ENCODE assay signal across 8 cellular contexts in genomic region chr13:111344471-111345191, GRCh38. TPM values are rescaled to one million over a fixed set of nuclear protein-coding genes. Genes with fewer than 3 reads are reported as not detected.
DNase-seq lines count a peak whose midpoint lies in the region; ATAC-seq, FAIRE-seq and TF ChIP-seq lines count a peak whose summit lies in the region.

No MANE protein-coding gene starts in this region.

- peak; percentile 98 for ATAC-seq in HepG2
- no peak for ATAC-seq in right lobe of liver
- no peak for ATAC-seq in GM21723 (IDR thresholded peaks at IDR 0.05; ENCODE audit: unreplicated experiment)
- ATAC-seq in GM21367 (IDR thresholded peaks at IDR 0.05; ENCODE audit: unreplicated experiment): no peak

- H3K4me3 ChIP-seq in HepG2 (replicated peaks in 1 of 3; ENCODE audit: insufficient read depth in 1 of 3, low read depth in 2 of 3, low read length in 3 of 3) (no peak overlapping the region), right lobe of liver (no peak overlapping the region), OCI-LY3 (ENCODE audit: low read length) (no peak overlapping the region), cardiac muscle cell (no peak overlapping the region), OCI-LY7 (ENCODE audit: low read depth, low read length, poor library complexity, severe bottlenecking) (no peak overlapping the region)

- no peaks in the 10 kb centered on the region for H3K36me3 ChIP-seq in HepG2 (replicated peaks in 1 of 2; ENCODE audit: control insufficient read depth in 1 of 2, insufficient read depth in 2 of 2, low read length in 2 of 2)
- no peaks in the 10 kb centered on the region for H3K36me3 ChIP-seq in right lobe of liver
- no peaks in the 10 kb centered on the region for H3K36me3 ChIP-seq in OCI-LY3 (replicated peaks; ENCODE audit: low read depth, low read length)
- no peaks in the 10 kb centered on the region for H3K36me3 ChIP-seq in cardiac muscle cell
- no peaks in the 10 kb centered on the region for H3K36me3 ChIP-seq in OCI-LY7 (ENCODE audit: insufficient read depth, low read length)

- no peak overlapping the region for H2AFZ ChIP-seq in HepG2 (ENCODE audit: low read length)
- H2AFZ ChIP-seq in OCI-LY3 (ENCODE audit: low read depth, low read length): no peak overlapping the region
- H2AFZ ChIP-seq in OCI-LY7 (ENCODE audit: low read length): no peak overlapping the region

- H3K9me2 ChIP-seq in OCI-LY7 (ENCODE audit: insufficient read depth, low read length): no peaks in the 10 kb centered on the region

- BruUV-seq in HepG2 (replicated peaks; lab: Mats Ljungman, UMichigan) (no TSS peak), OCI-LY7 (replicated peaks; lab: Mats Ljungman, UMichigan) (no TSS peak)

- POLR2A ChIA-PET in HepG2 (lab: Yijun Ruan, JAX) (no interaction called here), OCI-LY7 (lab: Charles Lee) (no interaction called here)

- TF ChIP-seq EP300 in HepG2 (IDR thresholded peaks at IDR 0.05; ENCODE audit: low read depth in 2 of 2, low read length in 2 of 2) (no peak), HepG2 (CRISPR knock-in tag; IDR thresholded peaks at IDR 0.05; ENCODE audit: borderline replicate concordance) (no peak)

- TF ChIP-seq POLR2A in HepG2 (IDR thresholded peaks at IDR 0.05; ENCODE audit: insufficient read depth in 1 of 2, low read depth in 2 of 2, low read length in 2 of 2) (no peak), right lobe of liver (IDR thresholded peaks at IDR 0.05) (no peak)

- CTCF ChIA-PET in HepG2 (lab: Yijun Ruan, JAX; ENCODE audit: low intra/inter-chr PET ratio, low total read pairs) (no interaction called here), OCI-LY7 (lab: Charles Lee; ENCODE audit: unreplicated experiment) (no interaction called here)

- H3K27me3 ChIP-seq in HepG2 (ENCODE audit: control insufficient read depth in 1 of 2, insufficient read depth in 2 of 2, low read length in 2 of 2): peaks cover 0 to 2% of the 10 kb centered on the region in 2 experiments; a peak in 1 of 5 replicates
- no peaks in the 10 kb centered on the region for H3K27me3 ChIP-seq in right lobe of liver
- no peaks in the 10 kb centered on the region for H3K27me3 ChIP-seq in OCI-LY3 (ENCODE audit: low read depth, low read length)
- no peaks in the 10 kb centered on the region for H3K27me3 ChIP-seq in cardiac muscle cell

- no peak for TF ChIP-seq RAD21 in HepG2 (CRISPR knock-in tag; IDR thresholded peaks at IDR 0.05)

- in situ Hi-C loops in HepG2 (cut with HindIII; ENCODE audit: extremely low pct_ligation_motif_present, low pct_unique_long_range_greater_than_20kb): no loop called here

- no peaks in the 10 kb centered on the region for H3K79me2 ChIP-seq in HepG2 (ENCODE audit: insufficient read depth, low read length)
- no peaks in the 10 kb centered on the region for H3K79me2 ChIP-seq in OCI-LY3 (ENCODE audit: low read length)
- no peaks in the 10 kb centered on the region for H3K79me2 ChIP-seq in OCI-LY7 (ENCODE audit: insufficient read depth, low read depth, low read length)

- H3K27ac ChIP-seq in HepG2 (ENCODE audit: extremely low read length, insufficient read depth, low read length) (no peak overlapping the region), right lobe of liver (no peak overlapping the region), OCI-LY3 (ENCODE audit: low read length) (no peak overlapping the region), cardiac muscle cell (no peak overlapping the region), OCI-LY7 (ENCODE audit: low read depth, low read length, poor library complexity, severe bottlenecking) (no peak overlapping the region)

- DNase-seq in HepG2 (ENCODE audit: low spot score) (peak; percentile 20), right lobe of liver (no peak), cardiac muscle cell (ENCODE audit: low read depth in 1 of 2, low spot score in 1 of 2) (peak; percentile 24 to 86), OCI-LY7 (ENCODE audit: low spot score) (no peak), activated gamma-delta T cell treated with Interleukin-2 at 50 U/mL for 16 hours (no peak)

- no peaks in the 10 kb centered on the region for H3K4me1 ChIP-seq in HepG2 (ENCODE audit: insufficient read depth, low read length)
- H3K4me1 ChIP-seq in right lobe of liver: no peaks in the 10 kb centered on the region
- no peaks in the 10 kb centered on the region for H3K4me1 ChIP-seq in OCI-LY3 (ENCODE audit: low read length)
- no peaks in the 10 kb centered on the region for H3K4me1 ChIP-seq in cardiac muscle cell (ENCODE audit: low read depth)
- H3K4me1 ChIP-seq in OCI-LY7 (ENCODE audit: insufficient read depth, low read length, poor library complexity, severe bottlenecking): no peaks in the 10 kb centered on the region

- H3K4me2 ChIP-seq in HepG2 (ENCODE audit: low read depth, low read length) (no peak overlapping the region), OCI-LY3 (ENCODE audit: low read length) (no peak overlapping the region), OCI-LY7 (ENCODE audit: low read length) (no peak overlapping the region)

- intact Hi-C loops in HepG2 (cut with micrococcal nuclease; ENCODE audit: unreplicated experiment): no loop called here
- intact Hi-C loops in right lobe of liver (cut with DNase I): no loop called here
- intact Hi-C loops in OCI-LY7 (cut with micrococcal nuclease; ENCODE audit: unreplicated experiment): no loop called here

- H4K20me1 ChIP-seq in HepG2 (ENCODE audit: insufficient read depth, low read length) (no peaks in the 10 kb centered on the region), OCI-LY3 (ENCODE audit: insufficient read depth, low read length) (no peaks in the 10 kb centered on the region), OCI-LY7 (ENCODE audit: insufficient read depth, low read length) (no peaks in the 10 kb centered on the region)

- peak; percentile 55 for TF ChIP-seq CTCF in HepG2 (CRISPR knock-in tag; IDR thresholded peaks at IDR 0.05)
- no peak for TF ChIP-seq CTCF in right lobe of liver (IDR thresholded peaks at IDR 0.05)
- peak; percentile 22; the same call in 1 of the 2 replicates for TF ChIP-seq CTCF in OCI-LY3 (IDR thresholded peaks at IDR 0.05; ENCODE audit: low read depth, low read length)
- TF ChIP-seq CTCF in cardiac muscle cell (IDR thresholded peaks at IDR 0.05; ENCODE audit: low read depth, low read length): peak; percentile 41
- no peak for TF ChIP-seq CTCF in OCI-LY7 (conservative IDR thresholded peaks at IDR 0.05; ENCODE audit: low read length)

- 67% methylated on average over 19 of the region's 25 CpGs for WGBS in HepG2 (ENCODE audit: low lambda C conversion rate)
- 83% methylated on average over 7 of the region's 25 CpGs for WGBS in right lobe of liver (ENCODE audit: insufficient coverage, low coverage, low lambda C conversion rate, missing lambda C conversion rate)

- FAIRE-seq in HepG2 (lab: Jason Lieb, UNC): peak; percentile 15

- no peak overlapping the region for H3K9ac ChIP-seq in HepG2 (ENCODE audit: insufficient read depth, low read depth, low read length)
- H3K9ac ChIP-seq in OCI-LY3 (ENCODE audit: low read length): no peak overlapping the region

- no peaks in the 10 kb centered on the region for H3K9me3 ChIP-seq in HepG2 (ENCODE audit: low read length)
- no peaks in the 10 kb centered on the region for H3K9me3 ChIP-seq in right lobe of liver
- H3K9me3 ChIP-seq in OCI-LY3 (ENCODE audit: insufficient read depth, low read length): no peaks in the 10 kb centered on the region
- no peaks in the 10 kb centered on the region for H3K9me3 ChIP-seq in cardiac muscle cell (ENCODE audit: low read depth)
- no peaks in the 10 kb centered on the region for H3K9me3 ChIP-seq in OCI-LY7 (ENCODE audit: low read length)

TF ChIP-seq in HepG2, 621 proteins besides CTCF, POLR2A, EP300 and RAD21 (continues in another document):
- TF ChIP-seq CBX2 (IDR thresholded peaks at IDR 0.05; ENCODE audit: low read depth, low read length) (no peak), CBX2 (CRISPR knock-in tag; IDR thresholded peaks at IDR 0.05; ENCODE audit: low read depth) (no peak), MYNN (CRISPR knock-in tag; IDR thresholded peaks at IDR 0.05; ENCODE audit: low read depth) (no peak), XRCC5 (optimal IDR thresholded peaks at IDR 0.05; ENCODE audit: low read length) (peak; percentile 40), ZNF776 (CRISPR knock-in tag; IDR thresholded peaks at IDR 0.05) (no peak), KLF15 (CRISPR knock-in tag; IDR thresholded peaks at IDR 0.05; ENCODE audit: borderline replicate concordance) (no peak), STAG1 (CRISPR knock-in tag; IDR thresholded peaks at IDR 0.05) (peak; percentile 38), ZNF282 (IDR thresholded peaks at IDR 0.05; ENCODE audit: partially characterized antibody) (no peak), ZNF589 (CRISPR knock-in tag; conservative IDR thresholded peaks at IDR 0.05) (no peak), ZNF562 (CRISPR knock-in tag; IDR thresholded peaks at IDR 0.05; ENCODE audit: borderline replicate concordance) (no peak)

RNA-seq across cellular contexts. Expression of gene TEX29, which starts 24.2 kb away (rescaled TPM):
- 0.22 TPM in 1 of 2 replicates, not detected in the other for total RNA-seq in HepG2 (2016; rRNA removed; fragmentation: Illumina TruSeq; extraction: Trizol)
- 0.71 TPM in 1 of 2 replicates, not detected in the other for total RNA-seq in HepG2 (2016; cell fraction: cytosol; rRNA removed; fragmentation: Illumina TruSeq; extraction: Trizol; ENCODE audit: low read depth)
- not detected in 2 replicates for total RNA-seq in HepG2 (2016; cell fraction: insoluble cytoplasmic fraction; rRNA removed; fragmentation: Illumina TruSeq; extraction: Trizol)
- total RNA-seq in HepG2 (2016; cell fraction: membrane; rRNA removed; fragmentation: Illumina TruSeq; extraction: Trizol): not detected in 2 replicates
- total RNA-seq in HepG2 (2016; cell fraction: nucleus; rRNA removed; fragmentation: Illumina TruSeq; extraction: Trizol): 1.2 TPM in 1 of 2 replicates, not detected in the other
- 0.12 and 0.34 TPM in 2 replicates for polyA plus RNA-seq in HepG2 (2011; rRNA removed)
- 0.10 and 0.12 TPM in 2 replicates for polyA plus RNA-seq in HepG2 (2011; cell fraction: cytosol; rRNA removed)
- polyA plus RNA-seq in HepG2 (2011; cell fraction: nucleus; rRNA removed): 0.62 and 1.8 TPM in 2 replicates
- polyA plus RNA-seq in HepG2 (2012): 0.40 and 1.1 TPM in 2 replicates
- 0.23 and 0.47 TPM in 2 replicates for polyA plus RNA-seq in HepG2 (2016; cell fraction: cytosol; fragmentation: Illumina TruSeq; extraction: Trizol; ENCODE audit: low read depth)
- polyA plus RNA-seq in HepG2 (2016; cell fraction: insoluble cytoplasmic fraction; fragmentation: Illumina TruSeq; extraction: Trizol; ENCODE audit: low read depth): not detected in 2 replicates
- 0.26 TPM in 1 of 2 replicates, not detected in the other for polyA plus RNA-seq in HepG2 (2016; cell fraction: membrane; fragmentation: Illumina TruSeq; extraction: Trizol; ENCODE audit: low read depth)
- polyA plus RNA-seq in HepG2 (2016; cell fraction: nucleus; fragmentation: Illumina TruSeq; extraction: Trizol; ENCODE audit: insufficient read depth, low read depth): 0.83 and 1.0 TPM in 2 replicates
- not detected in 2 replicates for polyA minus RNA-seq in HepG2 (2011; rRNA and poly(A)+ RNA removed; ENCODE audit: low replicate concordance)
- not detected in 2 replicates for polyA minus RNA-seq in HepG2 (2011; cell fraction: cytosol; rRNA and poly(A)+ RNA removed)
- polyA minus RNA-seq in HepG2 (2011; cell fraction: nucleus; rRNA and poly(A)+ RNA removed): not detected in 2 replicates
- total RNA-seq in right lobe of liver: under 1 TPM in 1 of 6 experiments, not detected in 5; 0.42 TPM
- total RNA-seq in cardiac muscle cell: not detected in 2 replicates
- polyA plus RNA-seq in cardiac muscle cell: not detected in 2 replicates
- 0.41 TPM in 1 of 2 replicates, not detected in the other for total RNA-seq in OCI-LY7 (2014; rRNA removed; shearing (Covaris generic))
- not detected in 2 replicates for total RNA-seq in OCI-LY7 (2022)

Comparison
In these comparisons a context has a peak if more than half of its experiments do, and no peak if none do; other contexts are left out.
1. DNase-seq: peak in HepG2 (single experiment) and cardiac muscle cell (2 of 2); none in right lobe of liver (0 of 3), OCI-LY7 (single experiment) and activated gamma-delta T cell treated with Interleukin-2 at 50 U/mL for 16 hours (single experiment).
2. CTCF ChIP-seq: peak in HepG2 (single experiment), OCI-LY3 (single experiment) and cardiac muscle cell (single experiment); none in right lobe of liver (0 of 4) and OCI-LY7 (single experiment).